In the genomic region with DNA sequence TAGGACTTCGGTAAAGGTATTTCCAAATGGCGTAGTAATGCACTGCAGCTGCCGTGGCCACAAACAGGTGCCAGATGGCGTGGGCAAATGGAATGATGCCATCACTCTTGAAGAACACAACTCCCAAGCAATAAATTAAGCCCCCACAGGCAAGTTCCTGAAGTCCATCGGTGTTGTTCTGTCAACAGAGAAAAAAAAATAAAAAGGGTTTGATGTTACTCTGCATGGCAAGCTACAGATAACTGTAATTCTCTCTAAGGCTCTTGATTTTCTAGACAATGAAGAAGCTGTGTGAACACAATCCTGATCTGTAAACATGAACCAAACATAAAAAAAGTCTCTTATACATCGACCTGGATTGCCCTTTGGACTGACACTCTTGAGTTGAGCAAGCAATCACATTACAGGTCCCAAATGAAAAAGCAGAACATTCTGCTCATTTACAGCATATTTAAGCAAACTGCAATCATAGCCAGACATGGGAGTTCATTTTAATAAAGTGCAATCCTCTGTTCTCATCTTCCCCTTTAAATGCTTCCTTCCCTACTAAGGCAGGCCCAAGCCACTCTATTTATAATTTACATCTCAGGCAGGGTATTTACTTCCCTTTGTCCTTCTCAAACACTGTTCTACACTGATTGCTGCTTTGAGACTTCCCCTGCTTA, we compare ENCODE assay signal across 11 cellular contexts. TPM values are rescaled to one million over a fixed set of nuclear protein-coding genes. Genes with fewer than 3 reads are reported as not detected.
DNase-seq lines count a peak whose midpoint lies in the region; ATAC-seq, FAIRE-seq and TF ChIP-seq lines count a peak whose summit lies in the region.
"Had no signal": no experiment of that assay in that cellular context is flagged by ENCODE, and none has a peak within 500 bp of the region (broad histone marks: within the 10 kb centered on the region; RNA-seq: fewer than 3 reads in every experiment).

No MANE protein-coding gene starts in this region.

- peak; percentile 26 for FAIRE-seq in HTR-8/SVneo (lab: Jason Lieb, UNC)
- FAIRE-seq in small intestine (lab: Jason Lieb, UNC), result no peak
- FAIRE-seq: GM19239 had no signal

- WGBS in small intestine, 3 donors, result 15 to 59% (median 38%) methylated on average over 6 of the region's 6 CpGs

- no peaks in the 10 kb centered on the region for H3K27me3 ChIP-seq in SJCRH30
- H3K27me3 ChIP-seq in small intestine (ENCODE audit: control insufficient read depth in 2 of 2, insufficient read depth in 2 of 2, low read length in 2 of 2), result no peaks in the 10 kb centered on the region
- H3K27me3 ChIP-seq in breast epithelium, result no peaks in the 10 kb centered on the region

- no peak for TF ChIP-seq POLR2A in breast epithelium (IDR thresholded peaks at IDR 0.05)

- H3K27ac ChIP-seq in SJCRH30, result peak overlapping the region; percentile 91
- peak overlapping the region in 1 of 2 donors; percentile 20 for H3K27ac ChIP-seq in small intestine (ENCODE audit: low read depth in 1 of 2, low read length in 1 of 2)
- no peak overlapping the region for H3K27ac ChIP-seq in breast epithelium

- no peak for DNase-seq in HTR-8/SVneo (ENCODE audit: insufficient read length, low spot score)
- DNase-seq in SJCRH30, result peak; percentile 81 to 89
- DNase-seq in left colon, result peak in 1 of 2 donors; percentile 23
- DNase-seq in small intestine, result peak; percentile 55
- DNase-seq in breast epithelium (ENCODE audit: low spot score in 2 of 2), result no peak
- no peak for DNase-seq in NCI-H2107 (lab: John Stamatoyannopoulos, UW)
- no peak for DNase-seq in NCI-H446 treated with DMSO at 0.1 percent for 48 hours (lab: John Stamatoyannopoulos, UW)
- no peak for DNase-seq in stimulated activated naive CD8-positive, alpha-beta T cell treated with anti-CD3 and anti-CD28 coated beads, Interleukin-15, Interleukin-2, amounts not matched to agents 100 U/mL and 50 U/mL, for 24 hours
- DNase-seq: NCI-H187 treated with DMSO at 0.1 percent for 48 hours had no signal

- ATAC-seq in left colon, result peak; percentile 93
- ATAC-seq in stimulated activated naive CD8-positive, alpha-beta T cell treated with anti-CD3 and anti-CD28 coated beads, Interleukin-15, Interleukin-2, amounts not matched to agents 100 U/mL and 50 U/mL, for 24 hours, result no peak
- ATAC-seq: Panc1 had no signal

- H3K4me3 ChIP-seq in SJCRH30 (no peak overlapping the region; the same call in 1 of the 2 replicates), small intestine (ENCODE audit: low read depth in 1 of 2, low read length in 2 of 2) (no peak overlapping the region), breast epithelium (no peak overlapping the region)

- H3K36me3 ChIP-seq in SJCRH30 (peaks cover 21% of the 10 kb centered on the region), small intestine (ENCODE audit: control insufficient read depth in 2 of 2, insufficient read depth in 2 of 2, low read length in 2 of 2) (peaks cover 0 to 8% of the 10 kb centered on the region in 2 donors), breast epithelium (no peaks in the 10 kb centered on the region)

- TF ChIP-seq CTCF in breast epithelium (IDR thresholded peaks at IDR 0.05), result no peak

- H3K9me3 ChIP-seq in SJCRH30 (replicated peaks) (no peaks in the 10 kb centered on the region), small intestine (ENCODE audit: control insufficient read depth, low read depth) (no peaks in the 10 kb centered on the region), breast epithelium (no peaks in the 10 kb centered on the region)

- intact Hi-C loops in left colon (cut with DNase I, micrococcal nuclease), result no loop called here
- intact Hi-C loops in breast epithelium (cut with DNase I; ENCODE audit: low total_unique reads), result no loop called here

- peaks cover 34% of the 10 kb centered on the region for H3K4me1 ChIP-seq in SJCRH30
- H3K4me1 ChIP-seq in small intestine (ENCODE audit: control insufficient read depth in 2 of 2, insufficient read depth in 1 of 2, low read depth in 1 of 2, low read length in 1 of 2), result peaks cover 4 to 8% of the 10 kb centered on the region in 2 donors
- H3K4me1 ChIP-seq in breast epithelium, result no peaks in the 10 kb centered on the region

RNA-seq across cellular contexts. Expression of a gene that starts 27.1 kb away (rescaled TPM):
- 39.5 and 43.0 TPM in 2 replicates for total RNA-seq in SJCRH30 (2014; rRNA removed; shearing (Covaris generic))
- total RNA-seq in left colon (10 to 100 TPM; 11.6 to 13.9 TPM), breast epithelium (100 to 1,000 TPM in 1 of 3 donors, 10 to 100 TPM in 2; 28.0 to 140 (median 34.1) TPM)
- polyA plus RNA-seq in small intestine, result 10 to 100 TPM in 1 of 3 donors, 1 to 10 TPM in 2; 4.0 to 11.1 (median 9.5) TPM

Comparison
In these comparisons a context has a peak if more than half of its experiments do, and no peak if none do; other contexts are left out.
1. DNase-seq: peak in SJCRH30 (2 of 2) and small intestine (single experiment); none in HTR-8/SVneo (single experiment), breast epithelium (0 of 2), NCI-H2107 (single experiment), NCI-H446 treated with DMSO at 0.1 percent for 48 hours (single experiment) and stimulated activated naive CD8-positive, alpha-beta T cell treated with anti-CD3 and anti-CD28 coated beads, Interleukin-15, Interleukin-2, amounts not matched to agents 100 U/mL and 50 U/mL, for 24 hours (single experiment).